11 cellular contexts compared by ENCODE assay signal in genomic region chr1:212512731-212513559, GRCh38.
DNase-seq lines count a peak whose midpoint lies in the region; ATAC-seq, FAIRE-seq and TF ChIP-seq lines count a peak whose summit lies in the region.
"Had no signal": no experiment of that assay in that cellular context is flagged by ENCODE, and none has a peak within 500 bp of the region (broad histone marks: within the 10 kb centered on the region; RNA-seq: fewer than 3 reads in every experiment).

No MANE protein-coding gene starts in this region.

- TF ChIP-seq EP300 in stomach (IDR thresholded peaks at IDR 0.05), result no peak

- H3K4me3 Mint-ChIP-seq in chondrocyte (ENCODE audit: unreplicated experiment), result no peak overlapping the region
- H3K4me3 Mint-ChIP-seq: CD4-positive, alpha-beta T cell had no signal

- intact Hi-C loops in stomach (cut with DNase I; ENCODE audit: low total_unique reads) (no loop called here), kidney (cut with DNase I) (no loop called here), left lung (cut with DNase I) (no loop called here)

- H3K4me1 Mint-ChIP-seq in chondrocyte (ENCODE audit: low read depth), result peaks cover 20% of the 10 kb centered on the region

- H3K36me3 Mint-ChIP-seq in chondrocyte (ENCODE audit: low read depth), result no peaks in the 10 kb centered on the region

- no peaks in the 10 kb centered on the region for H3K9me3 Mint-ChIP-seq in chondrocyte (ENCODE audit: low read depth)
- H3K9me3 Mint-ChIP-seq: CD4-positive, alpha-beta T cell had no signal

- peaks cover 2% of the 10 kb centered on the region for H3K27me3 Mint-ChIP-seq in chondrocyte (ENCODE audit: low read depth)

- no peak for ATAC-seq in left lung

- no peak for FAIRE-seq in kidney (lab: Jason Lieb, UNC)

- H3K4me1 ChIP-seq in stomach (peaks cover 8 to 20% (median 12%) of the 10 kb centered on the region in 4 donors), kidney (ENCODE audit: control insufficient read depth in 1 of 2, insufficient read depth in 1 of 2, low read depth in 1 of 2, low read length in 2 of 2) (peaks cover 0 to 6% of the 10 kb centered on the region in 2 donors), left lung (peaks cover 14% of the 10 kb centered on the region in 2 donors)

- no peak overlapping the region for H3K9ac ChIP-seq in kidney (ENCODE audit: low read length in 2 of 2)

- H3K4me3 ChIP-seq in stomach (no peak overlapping the region), kidney (ENCODE audit: low read length in 2 of 2) (no peak overlapping the region), left lung (no peak overlapping the region)

- peak overlapping the region; percentile 42 for H3K27ac Mint-ChIP-seq in chondrocyte (ENCODE audit: unreplicated experiment)
- H3K27ac Mint-ChIP-seq: CD4-positive, alpha-beta T cell had no signal

- WGBS in stomach, 5 donors, result 55 to 87% (median 79%) methylated on average over 5 of the region's 5 CpGs

- H3K9me3 ChIP-seq in stomach, result no peaks in the 10 kb centered on the region
- H3K9me3 ChIP-seq in kidney (ENCODE audit: control insufficient read depth in 1 of 2, low read length in 2 of 2), result no peaks in the 10 kb centered on the region
- no peaks in the 10 kb centered on the region for H3K9me3 ChIP-seq in left lung

- H3K27me3 ChIP-seq in stomach, result peaks cover 0 to 59% (median 30%) of the 10 kb centered on the region in 3 donors
- H3K27me3 ChIP-seq in left lung, result peaks cover 16 to 72% of the 10 kb centered on the region in 2 donors

- no peaks in the 10 kb centered on the region for H3K36me3 ChIP-seq in stomach
- no peaks in the 10 kb centered on the region for H3K36me3 ChIP-seq in kidney (ENCODE audit: control insufficient read depth in 1 of 2, insufficient read depth in 2 of 2, low read length in 2 of 2)
- no peaks in the 10 kb centered on the region for H3K36me3 ChIP-seq in left lung

- no peak for TF ChIP-seq POLR2A in stomach (IDR thresholded peaks at IDR 0.05)

- DNase-seq in 8988T (peak; percentile 59), ELF-1 (ENCODE audit: low read depth, low spot score) (peak; percentile 64), NCI-H2227 treated with DMSO at 0.1 percent for 48 hours (lab: John Stamatoyannopoulos, UW) (peak; percentile 34), chondrocyte (ENCODE audit: low spot score) (no peak), stomach (no peak), kidney (no peak), SK-N-DZ (ENCODE audit: low spot score) (no peak), left lung (no peak)
- DNase-seq: CD4-positive, alpha-beta T cell; left cardiac atrium had no signal

- TF ChIP-seq CTCF in chondrocyte (IDR thresholded peaks at IDR 0.05) (no peak), stomach (IDR thresholded peaks at IDR 0.05) (no peak), kidney (IDR thresholded peaks at IDR 0.05; ENCODE audit: borderline replicate concordance, extremely low read depth, insufficient read depth) (no peak), left lung (IDR thresholded peaks at IDR 0.05) (no peak)

- no peak overlapping the region for H3K27ac ChIP-seq in stomach
- H3K27ac ChIP-seq in kidney (ENCODE audit: low read depth in 2 of 2, low read length in 2 of 2), result no peak overlapping the region
- no peak overlapping the region for H3K27ac ChIP-seq in left lung
- H3K27ac ChIP-seq: RWPE1 had no signal

Comparison
In these comparisons a context has a peak if more than half of its experiments do, and no peak if none do; other contexts are left out.
1. DNase-seq: peak in 8988T (single experiment), ELF-1 (single experiment) and NCI-H2227 treated with DMSO at 0.1 percent for 48 hours (single experiment); none in chondrocyte (single experiment), stomach (single experiment), kidney (single experiment), SK-N-DZ (single experiment) and left lung (0 of 2).